Comparison of ENCODE assay signal across 9 cellular contexts in genomic region chr2:105804266-105804665, GRCh38. TPM values are rescaled to one million over a fixed set of nuclear protein-coding genes. Genes with fewer than 3 reads are reported as not detected.
A peak's percentile ranks its signal among the peaks of the same experiment; 100 is the strongest.
DNase-seq lines count a peak whose midpoint lies in the region; ATAC-seq and TF ChIP-seq lines count a peak whose summit lies in the region.
"Had no signal": no experiment of that assay in that cellular context is flagged by ENCODE, and none has a peak within 500 bp of the region (broad histone marks: within the 10 kb centered on the region; RNA-seq: fewer than 3 reads in every experiment).

No MANE protein-coding gene starts in this region.

- H3K4me3 Mint-ChIP-seq in activated CD4-positive, alpha-beta memory T cell treated with anti-CD3 and anti-CD28 coated beads, Interleukin-2, amount 10 ng/mL, durations not matched to agents 7 days and 5 days: no peak overlapping the region
- H3K4me3 Mint-ChIP-seq in naive thymus-derived CD4-positive, alpha-beta T cell: peak overlapping the region in 9 of 10 donors; percentile 21 to 89 (median 80)

- H3K27ac Mint-ChIP-seq in activated CD4-positive, alpha-beta memory T cell treated with anti-CD3 and anti-CD28 coated beads, Interleukin-2, amount 10 ng/mL, durations not matched to agents 7 days and 5 days: peak overlapping the region; percentile 98
- H3K27ac Mint-ChIP-seq in naive thymus-derived CD4-positive, alpha-beta T cell: peak overlapping the region; percentile 82 to 100 (median 98)

- H3K27me3 ChIP-seq in naive thymus-derived CD4-positive, alpha-beta T cell (ENCODE audit: control insufficient read depth in 2 of 2, insufficient read depth in 2 of 2, low read length in 2 of 2): no peaks in the 10 kb centered on the region

- TF ChIP-seq CTCF in GM12865 (IDR thresholded peaks at IDR 0.05; ENCODE audit: insufficient read depth, low read depth, low read length, missing control alignments) (no peak), GM20000 (IDR thresholded peaks at IDR 0.05; ENCODE audit: extremely low read depth, missing control alignments) (no peak)

- DNase-seq in GM12865 (ENCODE audit: low read depth): no peak
- peak; percentile 93 for DNase-seq in NCI-H146 treated with DMSO at 0.1 percent for 48 hours (lab: John Stamatoyannopoulos, UW; ENCODE audit: unreplicated experiment)
- no peak for DNase-seq in activated CD4-positive, alpha-beta memory T cell treated with anti-CD3 and anti-CD28 coated beads, Interleukin-2, amount 10 ng/mL, durations not matched to agents 7 days and 5 days
- no peak for DNase-seq in naive thymus-derived CD4-positive, alpha-beta T cell
- no peak for DNase-seq in GM20000 (ENCODE audit: low spot score)
- DNase-seq in MV-4-11 (lab: John Stamatoyannopoulos, UW): no peak
- no peak for DNase-seq in glomerular visceral epithelial cell (ENCODE audit: extremely low spot score)
- DNase-seq: mucosa of descending colon had no signal

- H3K4me1 Mint-ChIP-seq in activated CD4-positive, alpha-beta memory T cell treated with anti-CD3 and anti-CD28 coated beads, Interleukin-2, amount 10 ng/mL, durations not matched to agents 7 days and 5 days: peaks cover 90% of the 10 kb centered on the region
- peaks cover 66 to 98% (median 95%) of the 10 kb centered on the region in 7 donors for H3K4me1 Mint-ChIP-seq in naive thymus-derived CD4-positive, alpha-beta T cell

- no peaks in the 10 kb centered on the region for H3K36me3 ChIP-seq in naive thymus-derived CD4-positive, alpha-beta T cell (ENCODE audit: control insufficient read depth in 2 of 3, insufficient read depth in 3 of 3, low read length in 3 of 3)

- CTCF ChIA-PET in activated CD4-positive, alpha-beta memory T cell treated with anti-CD3 and anti-CD28 coated beads, Interleukin-2, amount 10 ng/mL, durations not matched to agents 7 days and 5 days (lab: Charles Lee): interaction anchor here (2.3 kb wide), 1 partner anchor 17 kb away, joined by 9 read pairs; no protein-coding TSS in a partner anchor
- CTCF ChIA-PET in naive thymus-derived CD4-positive, alpha-beta T cell (lab: Charles Lee): interaction anchor here (0.8 to 1.1 kb wide), 4 partner anchors 24 to 176 kb away, joined by 3 read pairs; no protein-coding TSS in a partner anchor

- ATAC-seq in naive thymus-derived CD4-positive, alpha-beta T cell: no peak
- ATAC-seq in HG03342 (IDR thresholded peaks at IDR 0.05; ENCODE audit: unreplicated experiment): no peak
- ATAC-seq: mucosa of descending colon had no signal

- H3K4me1 ChIP-seq in naive thymus-derived CD4-positive, alpha-beta T cell (ENCODE audit: control insufficient read depth in 2 of 2, insufficient read depth in 2 of 2, low read length in 2 of 2): peaks cover 84 to 92% of the 10 kb centered on the region in 2 donors

- peak overlapping the region; percentile 74 for H3K27ac ChIP-seq in naive thymus-derived CD4-positive, alpha-beta T cell (ENCODE audit: low read depth, low read length)

- intact Hi-C loops in naive thymus-derived CD4-positive, alpha-beta T cell (cut with micrococcal nuclease): no loop called here

- H3K27me3 Mint-ChIP-seq in activated CD4-positive, alpha-beta memory T cell treated with anti-CD3 and anti-CD28 coated beads, Interleukin-2, amount 10 ng/mL, durations not matched to agents 7 days and 5 days: no peaks in the 10 kb centered on the region
- no peaks in the 10 kb centered on the region for H3K27me3 Mint-ChIP-seq in naive thymus-derived CD4-positive, alpha-beta T cell

- no peaks in the 10 kb centered on the region for H3K9me3 Mint-ChIP-seq in activated CD4-positive, alpha-beta memory T cell treated with anti-CD3 and anti-CD28 coated beads, Interleukin-2, amount 10 ng/mL, durations not matched to agents 7 days and 5 days
- peaks cover 0 to 3% (median 0%) of the 10 kb centered on the region in 11 donors for H3K9me3 Mint-ChIP-seq in naive thymus-derived CD4-positive, alpha-beta T cell

- POLR2A ChIA-PET in activated CD4-positive, alpha-beta memory T cell treated with anti-CD3 and anti-CD28 coated beads, Interleukin-2, amount 10 ng/mL, durations not matched to agents 7 days and 5 days (lab: Charles Lee): interaction anchor here (0.6 to 10.7 kb wide), 11 partner anchors 7 to 123 kb away, joined by 3 to 105 read pairs (median 5); no protein-coding TSS in a partner anchor
- POLR2A ChIA-PET in naive thymus-derived CD4-positive, alpha-beta T cell (lab: Charles Lee): interaction anchor here (0.7 to 1.0 kb wide), 2 partner anchors 146 to 290 kb away, joined by 3 to 4 read pairs; no protein-coding TSS in a partner anchor

- H3K4me3 ChIP-seq in GM12865 (ENCODE audit: low read depth, low read length): peak overlapping the region; percentile 23; the same call in 1 of the 2 replicates
- H3K4me3 ChIP-seq in naive thymus-derived CD4-positive, alpha-beta T cell (ENCODE audit: low read length): peak overlapping the region; percentile 9
- H3K4me3 ChIP-seq: mucosa of descending colon had no signal

- H3K9me3 ChIP-seq in naive thymus-derived CD4-positive, alpha-beta T cell (ENCODE audit: control insufficient read depth in 2 of 3, low read length in 3 of 3): no peaks in the 10 kb centered on the region
- H3K9me3 ChIP-seq: mucosa of descending colon had no signal

- H3K36me3 Mint-ChIP-seq in activated CD4-positive, alpha-beta memory T cell treated with anti-CD3 and anti-CD28 coated beads, Interleukin-2, amount 10 ng/mL, durations not matched to agents 7 days and 5 days (ENCODE audit: low read depth): peaks cover 66% of the 10 kb centered on the region
- H3K36me3 Mint-ChIP-seq in naive thymus-derived CD4-positive, alpha-beta T cell: peaks cover 4 to 45% (median 27%) of the 10 kb centered on the region in 5 donors

RNA-seq across cellular contexts. Expression of gene NCK2, which starts 59.6 kb away (rescaled TPM):
- total RNA-seq in activated CD4-positive, alpha-beta memory T cell treated with anti-CD3 and anti-CD28 coated beads, Interleukin-2, amount 10 ng/mL, durations not matched to agents 7 days and 5 days: 10 to 100 TPM; 70.8 to 75.9 TPM
- total RNA-seq in naive thymus-derived CD4-positive, alpha-beta T cell: 100 to 1,000 TPM in 4 of 5 experiments, 10 to 100 TPM in 1; 75.3 to 134 (median 109) TPM
- 10 to 100 TPM; 30.8 to 73.0 TPM for polyA plus RNA-seq in naive thymus-derived CD4-positive, alpha-beta T cell
